ENCODE assay signal across 11 cellular contexts in genomic region chr3:189652042-189652441, GRCh38. TPM values are rescaled to one million over a fixed set of nuclear protein-coding genes. Genes with fewer than 3 reads are reported as not detected.
A peak's percentile ranks its signal among the peaks of the same experiment; 100 is the strongest.
DNase-seq lines count a peak whose midpoint lies in the region; TF ChIP-seq lines count a peak whose summit lies in the region.
"Had no signal": no experiment of that assay in that cellular context is flagged by ENCODE, and none has a peak within 500 bp of the region (broad histone marks: within the 10 kb centered on the region; RNA-seq: fewer than 3 reads in every experiment).

No MANE protein-coding gene starts in this region.

- no peak for DNase-seq in AG09319 (ENCODE audit: extremely low read depth, low read depth)
- DNase-seq in SK-MEL-5 (ENCODE audit: low read depth, low spot score), result peak; percentile 41
- DNase-seq in glutamatergic neuron, result peak; percentile 24
- DNase-seq in amygdala (lab: John Stamatoyannopoulos, UW), result no peak
- no peak for DNase-seq in RPMI8226
- no peak for DNase-seq in A172 (ENCODE audit: low spot score)
- no peak for DNase-seq in globus pallidus (ENCODE audit: low spot score)
- DNase-seq: activated gamma-delta T cell, KG1, T-helper 1 cell had no signal

- H3K9me3 Mint-ChIP-seq in glutamatergic neuron (ENCODE audit: unreplicated experiment), result no peaks in the 10 kb centered on the region

- no peak overlapping the region for H3K27ac Mint-ChIP-seq in glutamatergic neuron (ENCODE audit: unreplicated experiment)

- no peak overlapping the region for H3K4me3 Mint-ChIP-seq in glutamatergic neuron (ENCODE audit: unreplicated experiment)

- no peaks in the 10 kb centered on the region for H3K36me3 Mint-ChIP-seq in glutamatergic neuron (ENCODE audit: unreplicated experiment)

- in situ Hi-C loops in SK-MEL-5 (cut with HindIII; ENCODE audit: low pct_unique_long_range_greater_than_20kb, low sequenced_read_pairs), result no loop called here

- no peaks in the 10 kb centered on the region for H3K4me1 Mint-ChIP-seq in glutamatergic neuron (ENCODE audit: low read depth, unreplicated experiment)

- no peaks in the 10 kb centered on the region for H3K27me3 Mint-ChIP-seq in glutamatergic neuron (ENCODE audit: unreplicated experiment)

- TF ChIP-seq CTCF in AG09319 (IDR thresholded peaks at IDR 0.05; ENCODE audit: low read depth, low read length), result peak; percentile 63
- peak; percentile 40 for TF ChIP-seq CTCF in GM12873 (IDR thresholded peaks at IDR 0.05; ENCODE audit: insufficient read depth, low read depth, low read length, missing control alignments)
- peak; percentile 37 for TF ChIP-seq CTCF in glutamatergic neuron (IDR thresholded peaks at IDR 0.05; ENCODE audit: partially characterized antibody, unreplicated experiment)

RNA-seq across cellular contexts. Expression of gene TP63, which starts 20.9 kb away (rescaled TPM):
- total RNA-seq in SK-MEL-5 (2014; rRNA removed; shearing (Covaris generic)), result 0.05 TPM in 1 of 2 replicates, not detected in the other
- not detected in 2 replicates for polyA plus RNA-seq in SK-MEL-5 (2015; cell fraction: cytosol; rRNA removed)
- not detected in 2 replicates for polyA plus RNA-seq in SK-MEL-5 (2015; cell fraction: nucleus; rRNA removed)
- total RNA-seq in glutamatergic neuron (ENCODE audit: unreplicated experiment), result not detected
- 0.09 TPM in 1 of 2 replicates, not detected in the other for total RNA-seq in A172 (2014; rRNA removed; shearing (Covaris generic))

Comparison
In these comparisons a context has a peak if more than half of its experiments do, and no peak if none do; other contexts are left out.
1. DNase-seq: peak in SK-MEL-5 (single experiment) and glutamatergic neuron (single experiment); none in AG09319 (single experiment), amygdala (0 of 56), RPMI8226 (single experiment), A172 (single experiment) and globus pallidus (single experiment).
2. Peak in every context shown above with its lines, with median percentiles within 50 percentile points of each other: CTCF ChIP-seq.